ENCODE assay signal across 1 cellular context in the genomic region with DNA sequence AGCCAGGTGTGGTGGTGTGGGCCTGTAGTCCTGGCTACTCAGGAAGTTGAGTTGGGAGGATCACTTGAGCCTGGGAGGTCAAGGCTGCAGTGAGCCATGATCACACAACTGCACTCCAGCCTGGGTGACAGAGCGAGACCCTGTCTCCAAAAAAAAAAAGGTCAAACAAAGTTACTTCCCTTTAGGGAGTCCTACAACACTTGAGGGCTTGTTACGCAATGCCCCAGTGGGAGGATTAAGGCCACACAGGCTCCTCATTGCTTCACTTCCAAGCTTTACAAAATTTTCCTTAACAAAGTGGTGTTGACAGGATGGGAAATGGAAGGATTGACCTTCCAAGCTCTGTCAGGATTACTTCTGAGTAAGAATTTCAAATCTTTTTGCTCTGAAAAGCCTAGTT.
TF ChIP-seq lines count a peak whose summit lies in the region.

No MANE protein-coding gene starts in this region.

TF ChIP-seq in K562, 482 proteins besides CTCF, POLR2A, EP300 and RAD21:
- TF ChIP-seq HMG20B (CRISPR knock-in tag; IDR thresholded peaks at IDR 0.05) (no peak), DPF2 (IDR thresholded peaks at IDR 0.05) (peak; percentile 39; the same call in 1 of the 2 replicates), HOXB6 (CRISPR knock-in tag; IDR thresholded peaks at IDR 0.05; ENCODE audit: borderline replicate concordance) (no peak), ZNF384 (IDR thresholded peaks at IDR 0.05; ENCODE audit: low read depth, low read length) (peak; percentile 67), DIDO1 (tag; IDR thresholded peaks at IDR 0.05; ENCODE audit: low read depth) (no peak), ZFX (CRISPR knock-in tag; IDR thresholded peaks at IDR 0.05) (no peak), ZNF431 (CRISPR knock-in tag; IDR thresholded peaks at IDR 0.05) (no peak), ZNF274 (IDR thresholded peaks at IDR 0.05; ENCODE audit: borderline replicate concordance, low read depth, low read length) (no peak), SRSF1 (IDR thresholded peaks at IDR 0.05; ENCODE audit: low read depth, low read length) (no peak), CEBPG (CRISPR knock-in tag; IDR thresholded peaks at IDR 0.05) (peak; percentile 97), CEBPG (tag; conservative IDR thresholded peaks at IDR 0.05 in 1 of 2, IDR thresholded peaks at IDR 0.05 in 1 of 2) (peak; percentile 97 to 100), NR2C2 (CRISPR knock-in tag; IDR thresholded peaks at IDR 0.05) (no peak), NR2C2 (tag; IDR thresholded peaks at IDR 0.05) (peak; percentile 73), CEBPB (tag; IDR thresholded peaks at IDR 0.05) (peak; percentile 100), ARHGAP35 (IDR thresholded peaks at IDR 0.05; ENCODE audit: partially characterized antibody) (no peak), DDX20 (tag; IDR thresholded peaks at IDR 0.05; ENCODE audit: low read depth) (no peak), TCF7 (IDR thresholded peaks at IDR 0.05; ENCODE audit: borderline replicate concordance) (no peak), ATF7 (IDR thresholded peaks at IDR 0.05) (peak; percentile 54; the same call in 1 of the 2 replicates), FOXA3 (CRISPR knock-in tag; conservative IDR thresholded peaks at IDR 0.05 in 1 of 2, IDR thresholded peaks at IDR 0.05 in 1 of 2) (0 out of 4 replicates have a peak, but pooled peaks of 1 of the 2 experiments have one; percentile 32), SMARCA4 (IDR thresholded peaks at IDR 0.05) (peak; percentile 18; the same call in 1 of the 2 replicates), SMARCE1 (IDR thresholded peaks at IDR 0.05) (peak; percentile 51; the same call in 1 of the 2 replicates), NR2C1 (IDR thresholded peaks at IDR 0.05) (peak; percentile 27; the same call in 1 of the 2 replicates), NR2C1 (tag; IDR thresholded peaks at IDR 0.05) (0 out of 2 replicates have a peak, but pooled peaks have one; percentile 45), HNRNPK (IDR thresholded peaks at IDR 0.05; ENCODE audit: low read depth, low read length, poor library complexity, severe bottlenecking) (no peak), TBP (optimal IDR thresholded peaks at IDR 0.05; ENCODE audit: low read depth, low read length) (no peak), ARID2 (IDR thresholded peaks at IDR 0.05) (no peak), MCM7 (IDR thresholded peaks at IDR 0.05) (no peak), TEAD4 (IDR thresholded peaks at IDR 0.05; ENCODE audit: low read length) (no peak), TEAD4 (CRISPR knock-in tag; IDR thresholded peaks at IDR 0.05; ENCODE audit: borderline replicate concordance) (no peak)
- TF ChIP-seq, protein P1, sequence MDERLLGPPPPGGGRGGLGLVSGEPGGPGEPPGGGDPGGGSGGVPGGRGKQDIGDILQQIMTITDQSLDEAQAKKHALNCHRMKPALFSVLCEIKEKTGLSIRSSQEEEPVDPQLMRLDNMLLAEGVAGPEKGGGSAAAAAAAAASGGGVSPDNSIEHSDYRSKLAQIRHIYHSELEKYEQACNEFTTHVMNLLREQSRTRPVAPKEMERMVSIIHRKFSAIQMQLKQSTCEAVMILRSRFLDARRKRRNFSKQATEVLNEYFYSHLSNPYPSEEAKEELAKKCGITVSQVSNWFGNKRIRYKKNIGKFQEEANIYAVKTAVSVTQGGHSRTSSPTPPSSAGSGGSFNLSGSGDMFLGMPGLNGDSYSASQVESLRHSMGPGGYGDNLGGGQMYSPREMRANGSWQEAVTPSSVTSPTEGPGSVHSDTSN (CRISPR knock-in tag; IDR thresholded peaks at IDR 0.05; ENCODE audit: low read depth), result no peak
- TF ChIP-seq, protein P1 (tag; conservative IDR thresholded peaks at IDR 0.05; ENCODE audit: low read depth), result 0 out of 2 replicates have a peak, but pooled peaks have one; percentile 17
- TF ChIP-seq, protein P2, sequence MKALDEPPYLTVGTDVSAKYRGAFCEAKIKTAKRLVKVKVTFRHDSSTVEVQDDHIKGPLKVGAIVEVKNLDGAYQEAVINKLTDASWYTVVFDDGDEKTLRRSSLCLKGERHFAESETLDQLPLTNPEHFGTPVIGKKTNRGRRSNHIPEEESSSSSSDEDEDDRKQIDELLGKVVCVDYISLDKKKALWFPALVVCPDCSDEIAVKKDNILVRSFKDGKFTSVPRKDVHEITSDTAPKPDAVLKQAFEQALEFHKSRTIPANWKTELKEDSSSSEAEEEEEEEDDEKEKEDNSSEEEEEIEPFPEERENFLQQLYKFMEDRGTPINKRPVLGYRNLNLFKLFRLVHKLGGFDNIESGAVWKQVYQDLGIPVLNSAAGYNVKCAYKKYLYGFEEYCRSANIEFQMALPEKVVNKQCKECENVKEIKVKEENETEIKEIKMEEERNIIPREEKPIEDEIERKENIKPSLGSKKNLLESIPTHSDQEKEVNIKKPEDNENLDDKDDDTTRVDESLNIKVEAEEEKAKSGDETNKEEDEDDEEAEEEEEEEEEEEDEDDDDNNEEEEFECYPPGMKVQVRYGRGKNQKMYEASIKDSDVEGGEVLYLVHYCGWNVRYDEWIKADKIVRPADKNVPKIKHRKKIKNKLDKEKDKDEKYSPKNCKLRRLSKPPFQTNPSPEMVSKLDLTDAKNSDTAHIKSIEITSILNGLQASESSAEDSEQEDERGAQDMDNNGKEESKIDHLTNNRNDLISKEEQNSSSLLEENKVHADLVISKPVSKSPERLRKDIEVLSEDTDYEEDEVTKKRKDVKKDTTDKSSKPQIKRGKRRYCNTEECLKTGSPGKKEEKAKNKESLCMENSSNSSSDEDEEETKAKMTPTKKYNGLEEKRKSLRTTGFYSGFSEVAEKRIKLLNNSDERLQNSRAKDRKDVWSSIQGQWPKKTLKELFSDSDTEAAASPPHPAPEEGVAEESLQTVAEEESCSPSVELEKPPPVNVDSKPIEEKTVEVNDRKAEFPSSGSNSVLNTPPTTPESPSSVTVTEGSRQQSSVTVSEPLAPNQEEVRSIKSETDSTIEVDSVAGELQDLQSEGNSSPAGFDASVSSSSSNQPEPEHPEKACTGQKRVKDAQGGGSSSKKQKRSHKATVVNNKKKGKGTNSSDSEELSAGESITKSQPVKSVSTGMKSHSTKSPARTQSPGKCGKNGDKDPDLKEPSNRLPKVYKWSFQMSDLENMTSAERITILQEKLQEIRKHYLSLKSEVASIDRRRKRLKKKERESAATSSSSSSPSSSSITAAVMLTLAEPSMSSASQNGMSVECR (CRISPR knock-in tag; IDR thresholded peaks at IDR 0.05), result no peak; the same call in 1 of the 2 replicates
- TF ChIP-seq, protein P3, sequence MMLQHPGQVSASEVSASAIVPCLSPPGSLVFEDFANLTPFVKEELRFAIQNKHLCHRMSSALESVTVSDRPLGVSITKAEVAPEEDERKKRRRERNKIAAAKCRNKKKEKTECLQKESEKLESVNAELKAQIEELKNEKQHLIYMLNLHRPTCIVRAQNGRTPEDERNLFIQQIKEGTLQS (IDR thresholded peaks at IDR 0.05), result peak; percentile 57
- TF ChIP-seq, protein P3 (CRISPR knock-in tag; conservative IDR thresholded peaks at IDR 0.05), result no peak
- TF ChIP-seq, protein P4, sequence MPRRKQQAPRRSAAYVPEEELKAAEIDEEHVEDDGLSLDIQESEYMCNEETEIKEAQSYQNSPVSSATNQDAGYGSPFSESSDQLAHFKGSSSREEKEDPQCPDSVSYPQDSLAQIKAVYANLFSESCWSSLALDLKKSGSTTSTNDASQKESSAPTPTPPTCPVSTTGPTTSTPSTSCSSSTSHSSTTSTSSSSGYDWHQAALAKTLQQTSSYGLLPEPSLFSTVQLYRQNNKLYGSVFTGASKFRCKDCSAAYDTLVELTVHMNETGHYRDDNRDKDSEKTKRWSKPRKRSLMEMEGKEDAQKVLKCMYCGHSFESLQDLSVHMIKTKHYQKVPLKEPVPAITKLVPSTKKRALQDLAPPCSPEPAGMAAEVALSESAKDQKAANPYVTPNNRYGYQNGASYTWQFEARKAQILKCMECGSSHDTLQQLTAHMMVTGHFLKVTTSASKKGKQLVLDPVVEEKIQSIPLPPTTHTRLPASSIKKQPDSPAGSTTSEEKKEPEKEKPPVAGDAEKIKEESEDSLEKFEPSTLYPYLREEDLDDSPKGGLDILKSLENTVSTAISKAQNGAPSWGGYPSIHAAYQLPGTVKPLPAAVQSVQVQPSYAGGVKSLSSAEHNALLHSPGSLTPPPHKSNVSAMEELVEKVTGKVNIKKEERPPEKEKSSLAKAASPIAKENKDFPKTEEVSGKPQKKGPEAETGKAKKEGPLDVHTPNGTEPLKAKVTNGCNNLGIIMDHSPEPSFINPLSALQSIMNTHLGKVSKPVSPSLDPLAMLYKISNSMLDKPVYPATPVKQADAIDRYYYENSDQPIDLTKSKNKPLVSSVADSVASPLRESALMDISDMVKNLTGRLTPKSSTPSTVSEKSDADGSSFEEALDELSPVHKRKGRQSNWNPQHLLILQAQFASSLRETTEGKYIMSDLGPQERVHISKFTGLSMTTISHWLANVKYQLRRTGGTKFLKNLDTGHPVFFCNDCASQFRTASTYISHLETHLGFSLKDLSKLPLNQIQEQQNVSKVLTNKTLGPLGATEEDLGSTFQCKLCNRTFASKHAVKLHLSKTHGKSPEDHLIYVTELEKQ (CRISPR knock-in tag; IDR thresholded peaks at IDR 0.05), result no peak
- TF ChIP-seq, protein P5, sequence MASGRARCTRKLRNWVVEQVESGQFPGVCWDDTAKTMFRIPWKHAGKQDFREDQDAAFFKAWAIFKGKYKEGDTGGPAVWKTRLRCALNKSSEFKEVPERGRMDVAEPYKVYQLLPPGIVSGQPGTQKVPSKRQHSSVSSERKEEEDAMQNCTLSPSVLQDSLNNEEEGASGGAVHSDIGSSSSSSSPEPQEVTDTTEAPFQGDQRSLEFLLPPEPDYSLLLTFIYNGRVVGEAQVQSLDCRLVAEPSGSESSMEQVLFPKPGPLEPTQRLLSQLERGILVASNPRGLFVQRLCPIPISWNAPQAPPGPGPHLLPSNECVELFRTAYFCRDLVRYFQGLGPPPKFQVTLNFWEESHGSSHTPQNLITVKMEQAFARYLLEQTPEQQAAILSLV (tag; IDR thresholded peaks at IDR 0.05), result peak; percentile 72; the same call in 1 of the 2 replicates
- TF ChIP-seq, protein P6, sequence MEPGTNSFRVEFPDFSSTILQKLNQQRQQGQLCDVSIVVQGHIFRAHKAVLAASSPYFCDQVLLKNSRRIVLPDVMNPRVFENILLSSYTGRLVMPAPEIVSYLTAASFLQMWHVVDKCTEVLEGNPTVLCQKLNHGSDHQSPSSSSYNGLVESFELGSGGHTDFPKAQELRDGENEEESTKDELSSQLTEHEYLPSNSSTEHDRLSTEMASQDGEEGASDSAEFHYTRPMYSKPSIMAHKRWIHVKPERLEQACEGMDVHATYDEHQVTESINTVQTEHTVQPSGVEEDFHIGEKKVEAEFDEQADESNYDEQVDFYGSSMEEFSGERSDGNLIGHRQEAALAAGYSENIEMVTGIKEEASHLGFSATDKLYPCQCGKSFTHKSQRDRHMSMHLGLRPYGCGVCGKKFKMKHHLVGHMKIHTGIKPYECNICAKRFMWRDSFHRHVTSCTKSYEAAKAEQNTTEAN (CRISPR knock-in tag; IDR thresholded peaks at IDR 0.05), result no peak
- TF ChIP-seq, protein P7, sequence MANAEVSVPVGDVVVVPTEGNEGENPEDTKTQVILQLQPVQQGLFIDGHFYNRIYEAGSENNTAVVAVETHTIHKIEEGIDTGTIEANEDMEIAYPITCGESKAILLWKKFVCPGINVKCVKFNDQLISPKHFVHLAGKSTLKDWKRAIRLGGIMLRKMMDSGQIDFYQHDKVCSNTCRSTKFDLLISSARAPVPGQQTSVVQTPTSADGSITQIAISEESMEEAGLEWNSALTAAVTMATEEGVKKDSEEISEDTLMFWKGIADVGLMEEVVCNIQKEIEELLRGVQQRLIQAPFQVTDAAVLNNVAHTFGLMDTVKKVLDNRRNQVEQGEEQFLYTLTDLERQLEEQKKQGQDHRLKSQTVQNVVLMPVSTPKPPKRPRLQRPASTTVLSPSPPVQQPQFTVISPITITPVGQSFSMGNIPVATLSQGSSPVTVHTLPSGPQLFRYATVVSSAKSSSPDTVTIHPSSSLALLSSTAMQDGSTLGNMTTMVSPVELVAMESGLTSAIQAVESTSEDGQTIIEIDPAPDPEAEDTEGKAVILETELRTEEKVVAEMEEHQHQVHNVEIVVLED (CRISPR knock-in tag; IDR thresholded peaks at IDR 0.05), result no peak
- TF ChIP-seq, protein P8, sequence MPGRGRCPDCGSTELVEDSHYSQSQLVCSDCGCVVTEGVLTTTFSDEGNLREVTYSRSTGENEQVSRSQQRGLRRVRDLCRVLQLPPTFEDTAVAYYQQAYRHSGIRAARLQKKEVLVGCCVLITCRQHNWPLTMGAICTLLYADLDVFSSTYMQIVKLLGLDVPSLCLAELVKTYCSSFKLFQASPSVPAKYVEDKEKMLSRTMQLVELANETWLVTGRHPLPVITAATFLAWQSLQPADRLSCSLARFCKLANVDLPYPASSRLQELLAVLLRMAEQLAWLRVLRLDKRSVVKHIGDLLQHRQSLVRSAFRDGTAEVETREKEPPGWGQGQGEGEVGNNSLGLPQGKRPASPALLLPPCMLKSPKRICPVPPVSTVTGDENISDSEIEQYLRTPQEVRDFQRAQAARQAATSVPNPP (IDR thresholded peaks at IDR 0.05; ENCODE audit: borderline replicate concordance, insufficient read depth, insufficient read length), result no peak
